Comparison of ENCODE assay signal across 14 cellular contexts in genomic region chr2:123953848-123954247, GRCh38.
DNase-seq lines count a peak whose midpoint lies in the region; ATAC-seq and TF ChIP-seq lines count a peak whose summit lies in the region.
"Had no signal": no experiment of that assay in that cellular context is flagged by ENCODE, and none has a peak within 500 bp of the region (broad histone marks: within the 10 kb centered on the region; RNA-seq: fewer than 3 reads in every experiment).

No MANE protein-coding gene starts in this region.

- H4K20me1 ChIP-seq in smooth muscle cell (ENCODE audit: low read depth): no peaks in the 10 kb centered on the region

- no peak overlapping the region for H3K9ac ChIP-seq in smooth muscle cell (ENCODE audit: low read depth)

- H2AFZ ChIP-seq in smooth muscle cell (ENCODE audit: low read depth): no peak overlapping the region

- H3K27me3 ChIP-seq in smooth muscle cell (ENCODE audit: low read depth): no peaks in the 10 kb centered on the region

- no peaks in the 10 kb centered on the region for H3K9me3 ChIP-seq in smooth muscle cell (replicated peaks; ENCODE audit: low read depth)

- peak overlapping the region; percentile 21 for H3K4me2 ChIP-seq in smooth muscle cell

- peaks cover 3% of the 10 kb centered on the region for H3K4me1 ChIP-seq in smooth muscle cell (ENCODE audit: low read depth)

- no peaks in the 10 kb centered on the region for H3K79me2 ChIP-seq in smooth muscle cell (ENCODE audit: low read depth)

- H3K27ac ChIP-seq in epithelial cell of prostate: no peak overlapping the region
- peak overlapping the region; percentile 52 for H3K27ac ChIP-seq in smooth muscle cell (ENCODE audit: low read depth)

- no peak for TF ChIP-seq CTCF in smooth muscle cell (IDR thresholded peaks at IDR 0.05; ENCODE audit: borderline replicate concordance, insufficient read depth, poor library complexity, severe bottlenecking)

- no peaks in the 10 kb centered on the region for H3F3A ChIP-seq in smooth muscle cell (ENCODE audit: low read depth)

- no peak overlapping the region for H3K4me3 ChIP-seq in smooth muscle cell

- peak; percentile 8 for DNase-seq in NCI-H2171 treated with DMSO at 0.1 percent for 48 hours (lab: John Stamatoyannopoulos, UW)
- no peak for DNase-seq in NCI-H2171 (lab: John Stamatoyannopoulos, UW)
- peak; percentile 2 for DNase-seq in NCI-H748 treated with DMSO at 0.1 percent for 48 hours (lab: John Stamatoyannopoulos, UW)
- peak; percentile 1 for DNase-seq in epithelial cell of prostate (ENCODE audit: low read depth, low spot score)
- no peak for DNase-seq in smooth muscle cell (lab: John Stamatoyannopoulos, UW; ENCODE audit: unreplicated experiment)
- DNase-seq: activated CD8-positive, alpha-beta memory T cell treated with anti-CD3 and anti-CD28 coated beads, Interleukin-2, amount 50 U/mL, for 48 hours; amygdala; effector CD8-positive, alpha-beta T cell; NCI-H1436; retina; T-helper 9 cell had no signal

- no peaks in the 10 kb centered on the region for H3K36me3 ChIP-seq in smooth muscle cell (ENCODE audit: low read depth)

- ATAC-seq in HG02571 (IDR thresholded peaks at IDR 0.05; ENCODE audit: unreplicated experiment): no peak
- ATAC-seq in HG03025 (IDR thresholded peaks at IDR 0.05; ENCODE audit: low FRiP score, unreplicated experiment): no peak
- ATAC-seq in GM19463 (IDR thresholded peaks at IDR 0.05; ENCODE audit: unreplicated experiment): no peak

- WGBS in smooth muscle cell (ENCODE audit: low lambda C conversion rate): 63% methylated on average over 2 of the region's 2 CpGs

Comparison
In these comparisons a context has a peak if more than half of its experiments do, and no peak if none do; other contexts are left out.
1. DNase-seq: peak in NCI-H2171 treated with DMSO at 0.1 percent for 48 hours (single experiment), NCI-H748 treated with DMSO at 0.1 percent for 48 hours (single experiment) and epithelial cell of prostate (single experiment); none in NCI-H2171 (single experiment) and smooth muscle cell (single experiment).